In genomic region chr4:25233194-25233593, GRCh38 we compare ENCODE assay signal across 7 cellular contexts. TPM values are rescaled to one million over a fixed set of nuclear protein-coding genes. Genes with fewer than 3 reads are reported as not detected.
DNase-seq lines count a peak whose midpoint lies in the region; ATAC-seq and TF ChIP-seq lines count a peak whose summit lies in the region.

No MANE protein-coding gene starts in this region.

- no peaks in the 10 kb centered on the region for H3K36me3 ChIP-seq in HUES64 (ENCODE audit: insufficient read depth, low read length)
- H3K36me3 ChIP-seq in iPS-20b (ENCODE audit: insufficient read depth, low read depth, low read length): no peaks in the 10 kb centered on the region

- peaks cover 17% of the 10 kb centered on the region for H3K9me3 Mint-ChIP-seq in activated CD4-positive, alpha-beta memory T cell treated with anti-CD3 and anti-CD28 coated beads for 36 hours
- H3K9me3 Mint-ChIP-seq in stimulated activated naive CD8-positive, alpha-beta T cell treated with anti-CD3 and anti-CD28 coated beads, Interleukin-15, amount 100 ng/mL, for 72 hours: peaks cover 15 to 30% of the 10 kb centered on the region in 2 donors

- CTCF ChIA-PET in activated CD4-positive, alpha-beta memory T cell treated with anti-CD3 and anti-CD28 coated beads for 36 hours (lab: Charles Lee): interaction anchor here (3.2 to 5.7 kb wide), 3 partner anchors 54 to 79 kb away, joined by 9 to 57 read pairs (median 13); partner anchors contain the start of genes SEPSECS and ZCCHC4

- H3K27ac Mint-ChIP-seq in activated CD4-positive, alpha-beta memory T cell treated with anti-CD3 and anti-CD28 coated beads for 36 hours: peak overlapping the region; percentile 86
- peak overlapping the region in 1 of 2 donors; percentile 52 for H3K27ac Mint-ChIP-seq in stimulated activated naive CD8-positive, alpha-beta T cell treated with anti-CD3 and anti-CD28 coated beads, Interleukin-15, amount 100 ng/mL, for 72 hours

- H3K4me1 ChIP-seq in HUES64 (ENCODE audit: insufficient read depth, low read length): no peaks in the 10 kb centered on the region
- H3K4me1 ChIP-seq in iPS-20b (ENCODE audit: insufficient read depth, low read length): peaks cover 4% of the 10 kb centered on the region; the same call in 1 of the 2 replicates

- TF ChIP-seq POLR2A in lower leg skin (IDR thresholded peaks at IDR 0.05): no peak

- TF ChIP-seq CTCF in lower leg skin (IDR thresholded peaks at IDR 0.05): no peak

- H3K9ac ChIP-seq in HUES64 (ENCODE audit: low read depth, low read length): no peak overlapping the region
- no peak overlapping the region for H3K9ac ChIP-seq in iPS-20b (ENCODE audit: low read depth, low read length)

- intact Hi-C loops in activated CD4-positive, alpha-beta memory T cell treated with anti-CD3 and anti-CD28 coated beads for 36 hours (cut with micrococcal nuclease): loop anchor here (1.0 to 10.0 kb wide), 3 partner anchors 54 to 1632 kb away; partner anchors contain the start of gene STIM2
- intact Hi-C loops in lower leg skin (cut with DNase I; ENCODE audit: low total_unique reads): loop anchor here (10.0 kb wide), 1 partner anchor 72 kb away; no protein-coding TSS in a partner anchor

- H3K4me3 Mint-ChIP-seq in activated CD4-positive, alpha-beta memory T cell treated with anti-CD3 and anti-CD28 coated beads for 36 hours: peak overlapping the region; percentile 76
- H3K4me3 Mint-ChIP-seq in stimulated activated naive CD8-positive, alpha-beta T cell treated with anti-CD3 and anti-CD28 coated beads, Interleukin-15, amount 100 ng/mL, for 72 hours: peak overlapping the region; percentile 88 to 92

- no peak overlapping the region for H3K27ac ChIP-seq in HUES64 (ENCODE audit: low read depth, low read length)
- no peak overlapping the region for H3K27ac ChIP-seq in iPS-20b (ENCODE audit: low read length)

- no peaks in the 10 kb centered on the region for H3K27me3 Mint-ChIP-seq in activated CD4-positive, alpha-beta memory T cell treated with anti-CD3 and anti-CD28 coated beads for 36 hours
- no peaks in the 10 kb centered on the region for H3K27me3 Mint-ChIP-seq in stimulated activated naive CD8-positive, alpha-beta T cell treated with anti-CD3 and anti-CD28 coated beads, Interleukin-15, amount 100 ng/mL, for 72 hours

- DNase-seq in activated CD4-positive, alpha-beta memory T cell treated with anti-CD3 and anti-CD28 coated beads for 36 hours: no peak
- no peak for DNase-seq in stimulated activated naive CD8-positive, alpha-beta T cell treated with anti-CD3 and anti-CD28 coated beads, Interleukin-15, amount 100 ng/mL, for 72 hours
- DNase-seq in lower leg skin (ENCODE audit: low spot score in 2 of 2): no peak

- H3K4me3 ChIP-seq in HUES64 (ENCODE audit: low read length) (peak overlapping the region; percentile 99), iPS-20b (ENCODE audit: low read length) (peak overlapping the region; percentile 39), lower leg skin (ENCODE audit: low read depth, poor library complexity, severe bottlenecking) (no peak overlapping the region)

- H3K36me3 Mint-ChIP-seq in activated CD4-positive, alpha-beta memory T cell treated with anti-CD3 and anti-CD28 coated beads for 36 hours: peaks cover 28% of the 10 kb centered on the region

- peaks cover 5% of the 10 kb centered on the region; the same call in 1 of the 2 replicates for H3K27me3 ChIP-seq in HUES64 (ENCODE audit: insufficient read depth, low read length)
- H3K27me3 ChIP-seq in iPS-20b (ENCODE audit: insufficient read depth, low read length): peaks cover 16% of the 10 kb centered on the region; the same call in 1 of the 2 replicates

- peaks cover 41% of the 10 kb centered on the region for H3K4me1 Mint-ChIP-seq in activated CD4-positive, alpha-beta memory T cell treated with anti-CD3 and anti-CD28 coated beads for 36 hours (ENCODE audit: low read depth)
- H3K4me1 Mint-ChIP-seq in stimulated activated naive CD8-positive, alpha-beta T cell treated with anti-CD3 and anti-CD28 coated beads, Interleukin-15, amount 100 ng/mL, for 72 hours: peaks cover 35% of the 10 kb centered on the region

- no peak for ATAC-seq in stimulated activated naive CD8-positive, alpha-beta T cell treated with anti-CD3 and anti-CD28 coated beads, Interleukin-15, amount 100 ng/mL, for 72 hours
- no peak for ATAC-seq in HG03135 (IDR thresholded peaks at IDR 0.05; ENCODE audit: unreplicated experiment)
- no peak for ATAC-seq in GM18519 (IDR thresholded peaks at IDR 0.05; ENCODE audit: low FRiP score, unreplicated experiment)

- H3K9me3 ChIP-seq in HUES64 (ENCODE audit: insufficient read depth, low read depth, low read length) (peaks cover 34% of the 10 kb centered on the region), iPS-20b (ENCODE audit: insufficient read depth, low read depth, low read length) (peaks cover 19% of the 10 kb centered on the region)

- POLR2A ChIA-PET in activated CD4-positive, alpha-beta memory T cell treated with anti-CD3 and anti-CD28 coated beads for 36 hours (lab: Charles Lee): interaction anchor here (0.9 to 4.1 kb wide), 3 partner anchors 58 to 80 kb away, joined by 3 to 56 read pairs (median 23); partner anchors contain the start of genes SEPSECS and ZCCHC4

RNA-seq across cellular contexts. Expression of gene PI4K2B, which starts 0.6 kb away (rescaled TPM):
- 11.4 TPM for polyA plus RNA-seq in HUES64 (2013, experiment 1 of 2)
- polyA plus RNA-seq in HUES64 (2013, experiment 2 of 2): 11.2 TPM
- 10 to 100 TPM; 41.0 to 42.3 TPM for total RNA-seq in activated CD4-positive, alpha-beta memory T cell treated with anti-CD3 and anti-CD28 coated beads for 36 hours
- total RNA-seq in lower leg skin: 10 to 100 TPM; 17.9 to 25.6 (median 18.8) TPM
